Comparison of ENCODE assay signal across 23 cellular contexts in the genomic region with DNA sequence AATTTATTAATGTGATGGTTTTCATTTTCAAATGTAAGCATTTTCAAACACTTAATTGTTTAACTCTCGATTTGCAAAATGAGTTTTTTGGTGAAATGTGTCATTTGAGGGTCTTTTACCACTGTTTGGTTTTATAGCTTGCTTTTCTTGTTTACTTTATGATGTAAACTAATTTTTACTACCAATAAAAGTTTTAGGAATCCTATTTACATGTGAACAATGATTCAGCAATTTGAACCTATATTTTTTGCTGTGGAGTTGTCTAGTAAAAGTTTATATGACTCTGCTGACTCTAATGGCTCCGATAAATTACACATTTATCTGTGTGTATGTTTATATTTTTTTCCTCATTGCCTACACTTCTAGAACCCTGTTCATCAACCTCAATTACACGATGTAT.
DNase-seq lines count a peak whose midpoint lies in the region; ATAC-seq and TF ChIP-seq lines count a peak whose summit lies in the region.
"Had no signal": no experiment of that assay in that cellular context is flagged by ENCODE, and none has a peak within 500 bp of the region (broad histone marks: within the 10 kb centered on the region; RNA-seq: fewer than 3 reads in every experiment).

No MANE protein-coding gene starts in this region.

- H3K27me3 ChIP-seq in GM23248 (replicated peaks; ENCODE audit: insufficient read depth) (no peaks in the 10 kb centered on the region), sigmoid colon (no peaks in the 10 kb centered on the region), right cardiac atrium (ENCODE audit: control insufficient read depth, insufficient read depth) (no peaks in the 10 kb centered on the region)
- H3K27me3 ChIP-seq: BLaER1 had no signal

- 53 to 60% methylated on average over 3 of the region's 3 CpGs for WGBS in GM23248 (ENCODE audit: low coverage in 1 of 2, low lambda C conversion rate in 2 of 2, missing lambda C conversion rate in 2 of 2), 2 experiments
- WGBS in sigmoid colon, 2 donors: 10 to 65% methylated on average over 3 of the region's 3 CpGs
- 79% methylated on average over 3 of the region's 3 CpGs for WGBS in right cardiac atrium

- H3K4me1 ChIP-seq in GM23248 (ENCODE audit: insufficient read depth) (peaks cover 11% of the 10 kb centered on the region), sigmoid colon (peaks cover 0 to 39% (median 31%) of the 10 kb centered on the region in 4 donors), right cardiac atrium (ENCODE audit: control insufficient read depth, insufficient read depth, low read length) (peaks cover 9% of the 10 kb centered on the region)
- H3K4me1 ChIP-seq: BLaER1 had no signal

- no peak overlapping the region for H3K27ac ChIP-seq in GM23248
- peak overlapping the region in 3 of 4 donors; percentile 73 to 86 (median 77) for H3K27ac ChIP-seq in sigmoid colon
- no peak overlapping the region for H3K27ac ChIP-seq in right cardiac atrium (ENCODE audit: low read length)
- H3K27ac ChIP-seq: BLaER1, RWPE1 had no signal

- H3K4me2 ChIP-seq in GM23248 (ENCODE audit: unreplicated experiment): peak overlapping the region; percentile 13
- H3K4me2 ChIP-seq: BLaER1, GM23338 had no signal

- no peak overlapping the region for H3K9ac ChIP-seq in GM23248
- H3K9ac ChIP-seq: BLaER1 had no signal

- in situ Hi-C loops in GM23248 (cut with MboI): no loop called here
- in situ Hi-C loops in G401 (cut with HindIII; ENCODE audit: low sequenced_read_pairs): no loop called here

- no peak for ATAC-seq in right cardiac atrium
- no peak for ATAC-seq in HG03469 (IDR thresholded peaks at IDR 0.05; ENCODE audit: unreplicated experiment)
- ATAC-seq: GM23338, SK-N-SH treated with all-trans-retinoic acid at 6 μM for 48 hours had no signal

- no peak for DNase-seq in GM23248
- DNase-seq in LNCaP clone FGC (ENCODE audit: low read depth): peak; percentile 47
- DNase-seq in fibroblast of villous mesenchyme (ENCODE audit: low read depth): peak; percentile 58
- DNase-seq in sigmoid colon: no peak
- DNase-seq in right cardiac atrium: no peak
- no peak for DNase-seq in DMS53 treated with DMSO at 0.1 percent for 48 hours (lab: John Stamatoyannopoulos, UW; ENCODE audit: unreplicated experiment)
- no peak for DNase-seq in G401 (ENCODE audit: low spot score)
- DNase-seq: CD4-positive, alpha-beta T cell; COR-L47; DND-41; MM.1S; NCI-H1048; NCI-H1436; NCI-H1930; NCI-H2227 treated with DMSO at 0.1 percent for 48 hours; NCI-H510A; NCI-H748 treated with DMSO at 0.1 percent for 48 hours had no signal

- no peak overlapping the region for H3K4me3 ChIP-seq in GM23248
- no peak overlapping the region for H3K4me3 ChIP-seq in LNCaP clone FGC (ENCODE audit: low read depth, low read length)
- no peak overlapping the region for H3K4me3 ChIP-seq in fibroblast of villous mesenchyme (ENCODE audit: low read depth, low read length)
- no peak overlapping the region for H3K4me3 ChIP-seq in sigmoid colon
- no peak overlapping the region for H3K4me3 ChIP-seq in right cardiac atrium (ENCODE audit: low read length)
- H3K4me3 ChIP-seq: BLaER1, GM23338, HAP-1 had no signal

- no peaks in the 10 kb centered on the region for H3K9me3 ChIP-seq in GM23248 (ENCODE audit: low read depth)
- no peaks in the 10 kb centered on the region for H3K9me3 ChIP-seq in sigmoid colon
- no peaks in the 10 kb centered on the region for H3K9me3 ChIP-seq in right cardiac atrium (ENCODE audit: control insufficient read depth, low read length)
- H3K9me3 ChIP-seq: HAP-1 had no signal

- peaks cover 4% of the 10 kb centered on the region for H4K20me1 ChIP-seq in GM23248 (ENCODE audit: insufficient read depth)
- H4K20me1 ChIP-seq: BLaER1 had no signal

- no peaks in the 10 kb centered on the region for H3F3A ChIP-seq in GM23248 (ENCODE audit: insufficient read depth)

- intact Hi-C loops in sigmoid colon (cut with DNase I) (loop anchor here (1.0 to 5.0 kb wide), 3 partner anchors 13 to 157 kb away; no protein-coding TSS in a partner anchor), right cardiac atrium (cut with DNase I) (no loop called here)

- TF ChIP-seq EP300 in sigmoid colon (IDR thresholded peaks at IDR 0.05): peak in 2 of 4 donors; percentile 14 to 53

- H3K36me3 ChIP-seq in GM23248 (ENCODE audit: low read depth) (no peaks in the 10 kb centered on the region), sigmoid colon (no peaks in the 10 kb centered on the region)
- H3K36me3 ChIP-seq: BLaER1, HAP-1 had no signal

- H2AFZ ChIP-seq in GM23248: no peak overlapping the region
- H2AFZ ChIP-seq: GM23338 had no signal

- TF ChIP-seq CTCF in LNCaP clone FGC (IDR thresholded peaks at IDR 0.05; ENCODE audit: control insufficient read depth, extremely low read depth, insufficient read depth) (no peak), fibroblast of villous mesenchyme (IDR thresholded peaks at IDR 0.05; ENCODE audit: insufficient read depth, low read depth, low read length) (no peak), sigmoid colon (IDR thresholded peaks at IDR 0.05) (no peak)

- no peak for TF ChIP-seq POLR2A in sigmoid colon (IDR thresholded peaks at IDR 0.05)

- peaks cover 78% of the 10 kb centered on the region for H3K79me2 ChIP-seq in GM23248 (ENCODE audit: insufficient read depth)

- no peaks in the 10 kb centered on the region; the same call in 1 of the 2 replicates for H3K9me2 ChIP-seq in GM23248 (ENCODE audit: insufficient read depth)

Comparison
In these comparisons a context has a peak if more than half of its experiments do, and no peak if none do; other contexts are left out.
1. DNase-seq: peak in LNCaP clone FGC (single experiment) and fibroblast of villous mesenchyme (single experiment); none in GM23248 (single experiment), sigmoid colon (single experiment), right cardiac atrium (0 of 3), DMS53 treated with DMSO at 0.1 percent for 48 hours (single experiment) and G401 (single experiment).
2. H3K27ac ChIP-seq: peak in sigmoid colon (3 of 4); none in GM23248 (single experiment) and right cardiac atrium (single experiment).